ENCODE assay signal across 23 cellular contexts in genomic region chr4:38570647-38571326, GRCh38.
"Had no signal": no experiment of that assay in that cellular context is flagged by ENCODE, and none has a peak within 500 bp of the region (broad histone marks: within the 10 kb centered on the region; RNA-seq: fewer than 3 reads in every experiment).

No MANE protein-coding gene starts in this region.

- H3K36me3 ChIP-seq: esophagus squamous epithelium, left ventricle myocardium inferior, ovary, stomach, tibial artery had no signal

- DNase-seq: activated B cell treated with CpG ODN at 0.5 μM for 24 hours; activated CD4-positive, alpha-beta T cell treated with anti-CD3 and anti-CD28 coated beads for 36 hours; activated CD8-positive, alpha-beta memory T cell treated with anti-CD3 and anti-CD28 coated beads for 24 hours; activated effector memory CD4-positive, alpha-beta T cell treated with Interleukin-2 at 50 U/mL for 16 hours; activated naive CD4-positive, alpha-beta T cell treated with Interleukin-2 at 50 U/mL for 16 hours; anterior cingulate cortex; cerebellar nuclear complex; dorsolateral prefrontal cortex; effector memory CD8-positive, alpha-beta T cell; esophagus squamous epithelium; foreskin melanocyte; left ventricle myocardium inferior; naive thymus-derived CD4-positive, alpha-beta T cell; ovary; stimulated activated CD4-positive, alpha-beta T cell treated with anti-CD3 and anti-CD28 coated beads, Interleukin-15, amount 100 ng/mL, for 24 hours; stimulated activated CD4-positive, alpha-beta T cell treated with anti-CD3 and anti-CD28 coated beads, Interleukin-2, amount 100 ng/mL, for 24 hours; stimulated activated naive B cell treated with anti-CD40 and anti-IgM and Interleukin-4, amounts not matched to agents 10 μg/mL and 1 μg/mL and 100 μg/mL, for 72 hours; stomach; T-cell; tibial artery had no signal

- H3K9me3 ChIP-seq: esophagus squamous epithelium, ovary, stomach, tibial artery had no signal

- H3K27ac ChIP-seq: coronary artery, dorsolateral prefrontal cortex, esophagus squamous epithelium, left ventricle myocardium inferior, ovary, stomach, tibial artery had no signal

- H3K4me3 ChIP-seq: coronary artery, dorsolateral prefrontal cortex, esophagus squamous epithelium, left ventricle myocardium inferior, lung, ovary, smooth muscle cell, stomach, tibial artery had no signal

- H3K27me3 ChIP-seq: dorsolateral prefrontal cortex, esophagus squamous epithelium, ovary, stomach, tibial artery had no signal
